ENCODE assay signal across 10 cellular contexts in genomic region chr2:47631840-47632398, GRCh38.
A peak's percentile ranks its signal among the peaks of the same experiment; 100 is the strongest.
DNase-seq lines count a peak whose midpoint lies in the region; ATAC-seq and TF ChIP-seq lines count a peak whose summit lies in the region.
"Had no signal": no experiment of that assay in that cellular context is flagged by ENCODE, and none has a peak within 500 bp of the region (broad histone marks: within the 10 kb centered on the region; RNA-seq: fewer than 3 reads in every experiment).

No MANE protein-coding gene starts in this region.

- CTCF ChIA-PET in MCF 10A (lab: Yijun Ruan, JAX), result interaction anchor here (1.5 kb wide), 1 partner anchor 195 kb away, joined by 5 read pairs; no protein-coding TSS in a partner anchor

- H3K4me1 Mint-ChIP-seq in MCF 10A (ENCODE audit: insufficient read depth, unreplicated experiment), result peaks cover 19% of the 10 kb centered on the region
- no peaks in the 10 kb centered on the region for H3K4me1 Mint-ChIP-seq in activated T-cell treated with anti-CD3 and anti-CD28 coated beads, Interleukin-2, amount 50 U/mL, for 72 hours (ENCODE audit: low read depth)

- no peaks in the 10 kb centered on the region for H3K27me3 ChIP-seq in left lung
- H3K27me3 ChIP-seq in gastrocnemius medialis, result no peaks in the 10 kb centered on the region

- H3K4me3 ChIP-seq in left lung, result no peak overlapping the region
- H3K4me3 ChIP-seq in gastrocnemius medialis, result no peak overlapping the region
- H3K4me3 ChIP-seq: psoas muscle had no signal

- intact Hi-C loops in MCF 10A (cut with micrococcal nuclease) (loop anchor here (5.0 kb wide), 1 partner anchor 120 kb away; no protein-coding TSS in a partner anchor), left lung (cut with DNase I) (no loop called here), gastrocnemius medialis (cut with DNase I; ENCODE audit: low total_unique reads) (no loop called here)

- H3K27ac ChIP-seq in left lung, result no peak overlapping the region
- H3K27ac ChIP-seq in gastrocnemius medialis, result no peak overlapping the region
- H3K27ac ChIP-seq: 22Rv1, psoas muscle had no signal

- TF ChIP-seq POLR2A in gastrocnemius medialis (IDR thresholded peaks at IDR 0.05), result no peak

- H3K36me3 ChIP-seq in left lung (no peaks in the 10 kb centered on the region), gastrocnemius medialis (no peaks in the 10 kb centered on the region)

- H3K27ac Mint-ChIP-seq in MCF 10A (ENCODE audit: low read depth, unreplicated experiment), result no peak overlapping the region
- no peak overlapping the region for H3K27ac Mint-ChIP-seq in activated T-cell treated with anti-CD3 and anti-CD28 coated beads, Interleukin-2, amount 50 U/mL, for 72 hours

- no peaks in the 10 kb centered on the region for H3K27me3 Mint-ChIP-seq in MCF 10A (ENCODE audit: insufficient read depth, unreplicated experiment)
- no peaks in the 10 kb centered on the region for H3K27me3 Mint-ChIP-seq in activated T-cell treated with anti-CD3 and anti-CD28 coated beads, Interleukin-2, amount 50 U/mL, for 72 hours (ENCODE audit: low read depth)

- H3K9me3 Mint-ChIP-seq in MCF 10A (ENCODE audit: unreplicated experiment), result no peaks in the 10 kb centered on the region
- H3K9me3 Mint-ChIP-seq in activated T-cell treated with anti-CD3 and anti-CD28 coated beads, Interleukin-2, amount 50 U/mL, for 72 hours, result peaks cover 0 to 1% of the 10 kb centered on the region in 2 donors

- H3K4me1 ChIP-seq in left lung, result no peaks in the 10 kb centered on the region
- H3K4me1 ChIP-seq in gastrocnemius medialis, result no peaks in the 10 kb centered on the region
- H3K4me1 ChIP-seq: psoas muscle had no signal

- no TSS peak for BruUV-seq in MCF 10A (replicated peaks; lab: Mats Ljungman, UMichigan)

- no peaks in the 10 kb centered on the region for H3K36me3 Mint-ChIP-seq in MCF 10A (ENCODE audit: insufficient read depth, unreplicated experiment)
- no peaks in the 10 kb centered on the region for H3K36me3 Mint-ChIP-seq in activated T-cell treated with anti-CD3 and anti-CD28 coated beads, Interleukin-2, amount 50 U/mL, for 72 hours (ENCODE audit: insufficient read depth in 2 of 2)

- DNase-seq in NCI-H2227 (lab: John Stamatoyannopoulos, UW; ENCODE audit: unreplicated experiment), result peak; percentile 12
- DNase-seq in NCI-H2227 treated with DMSO at 0.1 percent for 48 hours (lab: John Stamatoyannopoulos, UW), result no peak
- peak; percentile 81 for DNase-seq in MCF 10A (ENCODE audit: unreplicated experiment)
- peak; percentile 73 to 87 for DNase-seq in left lung
- no peak for DNase-seq in gastrocnemius medialis
- DNase-seq in activated T-cell treated with anti-CD3 and anti-CD28 coated beads, Interleukin-2, amount 50 U/mL, for 72 hours, result no peak

- in situ Hi-C loops in gastrocnemius medialis (cut with MboI; ENCODE audit: low sequenced_read_pairs in 4 of 4), result no loop called here

- TF ChIP-seq CTCF in MCF 10A (IDR thresholded peaks at IDR 0.05; ENCODE audit: unreplicated experiment) (no peak), left lung (IDR thresholded peaks at IDR 0.05) (no peak), gastrocnemius medialis (IDR thresholded peaks at IDR 0.05 in 4 of 5, conservative IDR thresholded peaks at IDR 0.05 in 1 of 5) (no peak)

- H3K9me3 ChIP-seq in left lung, result no peaks in the 10 kb centered on the region
- no peaks in the 10 kb centered on the region for H3K9me3 ChIP-seq in gastrocnemius medialis
- H3K9me3 ChIP-seq: psoas muscle had no signal

- H3K4me3 Mint-ChIP-seq in MCF 10A (ENCODE audit: unreplicated experiment), result no peak overlapping the region
- no peak overlapping the region for H3K4me3 Mint-ChIP-seq in activated T-cell treated with anti-CD3 and anti-CD28 coated beads, Interleukin-2, amount 50 U/mL, for 72 hours

- peak; percentile 97 for ATAC-seq in left lung
- no peak for ATAC-seq in GM18909 (IDR thresholded peaks at IDR 0.05; ENCODE audit: poor library complexity, unreplicated experiment)
- no peak for ATAC-seq in GM18870 (IDR thresholded peaks at IDR 0.05; ENCODE audit: unreplicated experiment)
- ATAC-seq in gastrocnemius medialis, result no peak
- no peak for ATAC-seq in activated T-cell treated with anti-CD3 and anti-CD28 coated beads, Interleukin-2, amount 50 U/mL, for 72 hours (replicated peaks in 1 of 2)
- ATAC-seq: psoas muscle had no signal

- POLR2A ChIA-PET in MCF 10A (lab: Yijun Ruan, JAX), result interaction anchor here (0.6 to 1.4 kb wide), 3 partner anchors 8 to 973 kb away, joined by 3 read pairs; no protein-coding TSS in a partner anchor

Comparison
In these comparisons a context has a peak if more than half of its experiments do, and no peak if none do; other contexts are left out.
1. DNase-seq: peak in NCI-H2227 (single experiment), MCF 10A (single experiment) and left lung (2 of 2); none in NCI-H2227 treated with DMSO at 0.1 percent for 48 hours (single experiment), gastrocnemius medialis (0 of 2) and activated T-cell treated with anti-CD3 and anti-CD28 coated beads, Interleukin-2, amount 50 U/mL, for 72 hours (0 of 2).